ENCODE assay signal across 8 cellular contexts in the genomic region with DNA sequence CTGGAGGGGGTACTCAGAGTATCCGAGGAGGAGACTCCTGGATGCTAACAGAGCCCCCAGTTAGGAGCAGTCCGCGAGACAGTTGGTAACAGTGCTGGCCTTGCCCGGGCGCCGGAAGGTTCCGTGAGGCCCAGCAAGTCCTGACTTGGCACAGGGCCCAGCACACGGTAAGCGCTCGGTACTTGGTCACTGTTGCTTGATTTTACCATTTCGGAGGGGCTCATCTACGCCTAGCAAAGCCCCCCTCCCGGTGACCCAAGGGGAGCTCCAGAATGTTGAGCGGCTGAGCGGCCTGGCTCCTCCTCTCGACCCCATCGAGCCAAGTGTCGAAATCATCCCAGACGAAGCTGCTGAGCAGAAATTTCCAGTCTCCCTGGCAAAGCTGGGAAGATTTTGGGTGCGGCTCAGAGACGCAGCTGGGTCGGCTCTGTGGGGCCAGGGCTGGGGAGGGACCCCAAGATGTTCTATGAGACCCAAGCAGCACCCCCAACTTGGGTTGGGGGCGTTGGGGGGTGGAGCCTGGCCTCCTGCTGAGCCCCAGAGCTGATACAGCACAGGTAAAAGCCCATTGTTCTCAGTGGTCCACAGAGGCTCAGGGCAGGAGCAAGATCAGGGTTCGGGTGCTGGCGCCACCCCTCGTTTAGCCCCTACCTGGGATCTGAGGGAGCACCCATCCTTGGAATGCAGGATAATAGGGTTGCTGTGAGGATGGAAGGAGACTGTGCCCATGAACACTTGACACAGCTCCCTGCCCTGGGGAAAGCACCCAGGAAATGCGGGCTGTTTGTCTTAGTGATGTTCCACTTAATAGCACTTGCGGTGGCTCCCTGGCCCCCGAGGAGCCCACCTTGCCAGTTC.
DNase-seq lines count a peak whose midpoint lies in the region; ATAC-seq, FAIRE-seq and TF ChIP-seq lines count a peak whose summit lies in the region.

No MANE protein-coding gene starts in this region.

- TF ChIP-seq CTCF in VCaP (conservative IDR thresholded peaks at IDR 0.05) (no peak), thyroid gland (IDR thresholded peaks at IDR 0.05) (peak in 1 of 6 experiments; percentile 2)

- FAIRE-seq in HTR-8/SVneo (lab: Jason Lieb, UNC), result no peak

- H3K27ac ChIP-seq in VCaP, result peak overlapping the region; percentile 100
- H3K27ac ChIP-seq in mesodermal cell (ENCODE audit: low read depth, low read length, severe bottlenecking), result peak overlapping the region; percentile 98
- peak overlapping the region; percentile 100 for H3K27ac ChIP-seq in thyroid gland

- H3K4me1 ChIP-seq in mesodermal cell (ENCODE audit: control insufficient read depth, insufficient read depth, low read length, poor library complexity, severe bottlenecking) (peaks cover 74% of the 10 kb centered on the region), thyroid gland (peaks cover 74 to 89% of the 10 kb centered on the region in 2 donors)

- WGBS in mesodermal cell (ENCODE audit: insufficient coverage in 2 of 2), 2 experiments, result 33 to 38% methylated on average over 24 to 28 of the region's 29 CpGs
- 4 to 11% methylated on average over 10 to 22 of the region's 29 CpGs for WGBS in thyroid gland, 2 donors

- DNase-seq in AG20443 (ENCODE audit: low spot score) (peak; percentile 86), HTR-8/SVneo (ENCODE audit: insufficient read length, low spot score) (peak; percentile 66), epidermal melanocyte (ENCODE audit: insufficient read length, low spot score) (peak; percentile 64), thyroid gland (peak; percentile 98 to 99), NCI-H187 treated with DMSO at 0.1 percent for 48 hours (lab: John Stamatoyannopoulos, UW) (no peak)

- H3K36me3 ChIP-seq in mesodermal cell (ENCODE audit: control insufficient read depth, insufficient read depth, low read length) (no peaks in the 10 kb centered on the region), thyroid gland (no peaks in the 10 kb centered on the region)

- no peaks in the 10 kb centered on the region for H3K27me3 ChIP-seq in thyroid gland

- H3K9me3 ChIP-seq in mesodermal cell (ENCODE audit: control insufficient read depth, low read length), result no peaks in the 10 kb centered on the region
- H3K9me3 ChIP-seq in thyroid gland, result no peaks in the 10 kb centered on the region

- intact Hi-C loops in thyroid gland (cut with DNase I), result loop anchor here (5.0 kb wide), 1 partner anchor 71 kb away; no protein-coding TSS in a partner anchor

- ATAC-seq in HG02759 (IDR thresholded peaks at IDR 0.05; ENCODE audit: unreplicated experiment), result no peak

- peak overlapping the region; percentile 25 for H3K4me3 ChIP-seq in mesodermal cell (ENCODE audit: extremely low read depth, insufficient read depth, low read length, poor library complexity, severe bottlenecking)
- peak overlapping the region in 1 of 3 donors; percentile 33 for H3K4me3 ChIP-seq in thyroid gland (replicated peaks in 1 of 3)

- TF ChIP-seq POLR2A in thyroid gland (IDR thresholded peaks at IDR 0.05), result peak in 1 of 2 donors; percentile 92
